Comparison of ENCODE assay signal across 8 cellular contexts in genomic region chr14:20681348-20682126, GRCh38. TPM values are rescaled to one million over a fixed set of nuclear protein-coding genes. Genes with fewer than 3 reads are reported as not detected.
DNase-seq lines count a peak whose midpoint lies in the region; ATAC-seq and TF ChIP-seq lines count a peak whose summit lies in the region.

No MANE protein-coding gene starts in this region.

- intact Hi-C loops in Panc1 (cut with micrococcal nuclease; ENCODE audit: unreplicated experiment) = loop anchor here (5.0 kb wide), 1 partner anchor 69 kb away; no protein-coding TSS in a partner anchor
- intact Hi-C loops in naive thymus-derived CD4-positive, alpha-beta T cell (cut with micrococcal nuclease) = loop anchor here (1.0 to 5.0 kb wide), 17 partner anchors 18 to 795 kb away; partner anchors contain the start of genes APEX1 (in 2 of the 2), PARP2 (in 2 of the 2), CHD8 (in 1 of the 2) and HNRNPC (in 1 of the 2)

- H3K4me1 Mint-ChIP-seq in naive thymus-derived CD4-positive, alpha-beta T cell = peaks cover 14 to 35% (median 32%) of the 10 kb centered on the region in 7 donors

- H3K36me3 ChIP-seq in Panc1 (ENCODE audit: control insufficient read depth, insufficient read depth, low read length) = no peaks in the 10 kb centered on the region
- peaks cover 0 to 6% (median 0%) of the 10 kb centered on the region in 3 experiments for H3K36me3 ChIP-seq in naive thymus-derived CD4-positive, alpha-beta T cell (ENCODE audit: control insufficient read depth in 2 of 3, insufficient read depth in 3 of 3, low read length in 3 of 3)

- peaks cover 3% of the 10 kb centered on the region for H3K4me1 ChIP-seq in Panc1 (ENCODE audit: control insufficient read depth, insufficient read depth, low read length)
- H3K4me1 ChIP-seq in naive thymus-derived CD4-positive, alpha-beta T cell (ENCODE audit: control insufficient read depth in 2 of 2, insufficient read depth in 2 of 2, low read length in 2 of 2) = peaks cover 18 to 24% of the 10 kb centered on the region in 2 donors

- CTCF ChIA-PET in Panc1 (lab: Charles Lee) = interaction anchor here (0.7 to 1.5 kb wide), 3 partner anchors 10 to 289 kb away, joined by 4 to 6 read pairs (median 4); no protein-coding TSS in a partner anchor
- CTCF ChIA-PET in naive thymus-derived CD4-positive, alpha-beta T cell (lab: Charles Lee) = interaction anchor here (0.6 to 4.3 kb wide), 14 partner anchors 11 to 354 kb away, joined by 3 to 30 read pairs (median 7); partner anchors contain the start of genes APEX1, OSGEP and PARP2

- no peaks in the 10 kb centered on the region for H3K27me3 ChIP-seq in Panc1 (ENCODE audit: control insufficient read depth, insufficient read depth, low read length)
- H3K27me3 ChIP-seq in naive thymus-derived CD4-positive, alpha-beta T cell (ENCODE audit: control insufficient read depth in 2 of 2, insufficient read depth in 2 of 2, low read length in 2 of 2) = no peaks in the 10 kb centered on the region

- no peak overlapping the region for H3K4me3 Mint-ChIP-seq in naive thymus-derived CD4-positive, alpha-beta T cell

- DNase-seq in NCI-H510A treated with DMSO at 0.1 percent for 48 hours (lab: John Stamatoyannopoulos, UW) (peak; percentile 14), NCI-H510A (lab: John Stamatoyannopoulos, UW) (no peak), Panc1 (ENCODE audit: low read depth, low spot score) (peak; percentile 95), fibroblast of mammary gland (ENCODE audit: low read depth) (peak; percentile 90)
- DNase-seq in activated T-cell treated with anti-CD3 and anti-CD28 coated beads, Interleukin-2, amount 50 U/mL, for 48 hours = peak; percentile 93 to 94
- peak; percentile 62 to 93 (median 90) for DNase-seq in naive thymus-derived CD4-positive, alpha-beta T cell
- peak; percentile 72 to 81 for DNase-seq in stimulated activated CD8-positive, alpha-beta memory T cell treated with anti-CD3 and anti-CD28 coated beads, Interleukin-7, amount 100 ng/mL, for 48 hours (ENCODE audit: extremely low read depth in 1 of 2, low read depth in 1 of 2)

- H3K9me3 ChIP-seq in Panc1 (ENCODE audit: control insufficient read depth, insufficient read depth, low read depth, low read length) = no peaks in the 10 kb centered on the region
- H3K9me3 ChIP-seq in naive thymus-derived CD4-positive, alpha-beta T cell (ENCODE audit: control insufficient read depth in 2 of 3, low read length in 3 of 3) = no peaks in the 10 kb centered on the region

- in situ Hi-C loops in Panc1 (cut with HindIII; ENCODE audit: low pct_unique_long_range_greater_than_20kb, low sequenced_read_pairs) = no loop called here

- peaks cover 0 to 3% (median 0%) of the 10 kb centered on the region in 5 donors for H3K36me3 Mint-ChIP-seq in naive thymus-derived CD4-positive, alpha-beta T cell

- peaks cover 0 to 2% (median 0%) of the 10 kb centered on the region in 5 donors for H3K27me3 Mint-ChIP-seq in naive thymus-derived CD4-positive, alpha-beta T cell

- peak overlapping the region; percentile 96 for H3K27ac ChIP-seq in Panc1 (ENCODE audit: low read length)
- H3K27ac ChIP-seq in naive thymus-derived CD4-positive, alpha-beta T cell (ENCODE audit: low read depth, low read length) = peak overlapping the region; percentile 91

- POLR2A ChIA-PET in Panc1 (lab: Charles Lee) = interaction anchor here (0.6 to 0.8 kb wide), 2 partner anchors 21 to 339 kb away, joined by 4 to 8 read pairs; no protein-coding TSS in a partner anchor
- POLR2A ChIA-PET in naive thymus-derived CD4-positive, alpha-beta T cell (lab: Charles Lee) = interaction anchor here (0.6 to 6.2 kb wide), 25 partner anchors 9 to 701 kb away, joined by 3 to 73 read pairs (median 4); partner anchors contain the start of genes APEX1, OSGEP, PARP2 and PIP4P1

- ATAC-seq in HG03571 (IDR thresholded peaks at IDR 0.05; ENCODE audit: unreplicated experiment) = peak; percentile 28
- ATAC-seq in Panc1 = peak; percentile 25
- ATAC-seq in naive thymus-derived CD4-positive, alpha-beta T cell = peak; percentile 47

- no peak for TF ChIP-seq CTCF in Panc1 (IDR thresholded peaks at IDR 0.05)
- TF ChIP-seq CTCF in fibroblast of mammary gland (conservative IDR thresholded peaks at IDR 0.05; ENCODE audit: control insufficient read depth, insufficient read depth, low read depth, low read length) = no peak

- BruUV-seq in Panc1 (replicated peaks; lab: Mats Ljungman, UMichigan) = no TSS peak

- H3K27ac Mint-ChIP-seq in naive thymus-derived CD4-positive, alpha-beta T cell = no peak overlapping the region

- peaks cover 0 to 9% (median 0%) of the 10 kb centered on the region in 11 donors for H3K9me3 Mint-ChIP-seq in naive thymus-derived CD4-positive, alpha-beta T cell

- peak overlapping the region; percentile 81 to 97 for H3K4me3 ChIP-seq in Panc1 (ENCODE audit: low read depth in 2 of 2, low read length in 2 of 2)
- peak overlapping the region; percentile 88 for H3K4me3 ChIP-seq in fibroblast of mammary gland (ENCODE audit: control insufficient read depth, low read depth, low read length)
- peak overlapping the region; percentile 98 for H3K4me3 ChIP-seq in naive thymus-derived CD4-positive, alpha-beta T cell (ENCODE audit: low read length)

RNA-seq across cellular contexts. Expression of gene RNASE4, which starts 2.8 kb away (rescaled TPM):
- 3.3 TPM for total RNA-seq in Panc1 (2021; ENCODE audit: unreplicated experiment)
- 3.3 TPM for polyA plus RNA-seq in Panc1 (2012; ENCODE audit: insufficient read length)
- 1 to 10 TPM in 1 of 5 experiments, under 1 TPM in 4; 0.17 to 4.2 (median 0.43) TPM for total RNA-seq in naive thymus-derived CD4-positive, alpha-beta T cell
- under 1 TPM in 1 of 2 donors, not detected in 1; 0.83 TPM for polyA plus RNA-seq in naive thymus-derived CD4-positive, alpha-beta T cell

RNA-seq across cellular contexts. Expression of gene ANG, which starts 7.0 kb away (rescaled TPM):
- 1.9 TPM for total RNA-seq in Panc1 (2021; ENCODE audit: unreplicated experiment)
- 3.8 TPM for polyA plus RNA-seq in Panc1 (2012; ENCODE audit: insufficient read length)
- 1 to 10 TPM in 3 of 5 experiments, not detected in 2; 1.6 to 3.5 (median 1.7) TPM for total RNA-seq in naive thymus-derived CD4-positive, alpha-beta T cell
- under 1 TPM in 1 of 2 donors, not detected in 1; 0.40 TPM for polyA plus RNA-seq in naive thymus-derived CD4-positive, alpha-beta T cell

RNA-seq across cellular contexts. Expression of gene OR6S1, which starts 40.0 kb away (rescaled TPM):
- not detected for total RNA-seq in Panc1 (2021; ENCODE audit: unreplicated experiment)
- polyA plus RNA-seq in Panc1 (2012; ENCODE audit: insufficient read length) = not detected
- not detected for total RNA-seq in naive thymus-derived CD4-positive, alpha-beta T cell
- not detected for polyA plus RNA-seq in naive thymus-derived CD4-positive, alpha-beta T cell
